In genomic region chr7:27642271-27642670, GRCh38 we compare ENCODE assay signal across 12 cellular contexts.
"Had no signal": no experiment of that assay in that cellular context is flagged by ENCODE, and none has a peak within 500 bp of the region (broad histone marks: within the 10 kb centered on the region; RNA-seq: fewer than 3 reads in every experiment).

No MANE protein-coding gene starts in this region.

- H3K4me3 Mint-ChIP-seq: mesothelial cell of epicardium; stimulated activated naive CD8-positive, alpha-beta T cell treated with anti-CD3 and anti-CD28 coated beads, Interleukin-15, Interleukin-2, amounts not matched to agents 100 ng/mL and 50 ng/mL, for 24 hours; T-helper 2 cell treated with Interferon-gamma antibody and Interleukin-4, amounts not matched to agents 5 μg/mL and 100 μg/mL, for 36 hours had no signal

- FAIRE-seq: bronchial epithelial cell, frontal cortex, keratinocyte had no signal

- H3K4me1 ChIP-seq: testis had no signal

- H3K4me3 ChIP-seq: testis had no signal

- H3K27me3 Mint-ChIP-seq: stimulated activated naive CD8-positive, alpha-beta T cell treated with anti-CD3 and anti-CD28 coated beads, Interleukin-15, Interleukin-2, amounts not matched to agents 100 ng/mL and 50 ng/mL, for 24 hours had no signal

- H3K27ac Mint-ChIP-seq: activated naive CD4-positive, alpha-beta T cell treated with anti-CD3 and anti-CD28 coated beads, Interleukin-2, amount 50 U/mL, for 72 hours; stimulated activated naive CD8-positive, alpha-beta T cell treated with anti-CD3 and anti-CD28 coated beads, Interleukin-15, Interleukin-2, amounts not matched to agents 100 ng/mL and 50 ng/mL, for 24 hours; T-helper 2 cell treated with Interferon-gamma antibody and Interleukin-4, amounts not matched to agents 5 μg/mL and 100 μg/mL, for 36 hours had no signal

- H3K9me3 Mint-ChIP-seq: activated naive CD4-positive, alpha-beta T cell treated with anti-CD3 and anti-CD28 coated beads, Interleukin-2, amount 50 U/mL, for 72 hours; T-helper 2 cell treated with Interferon-gamma antibody and Interleukin-4, amounts not matched to agents 5 μg/mL and 100 μg/mL, for 36 hours had no signal

- DNase-seq: amygdala; stimulated activated CD4-positive, alpha-beta T cell treated with anti-CD3 and anti-CD28 coated beads, Interleukin-4, amount 100 ng/mL, for 1 hour; testis had no signal

- H3K36me3 ChIP-seq: neutrophil had no signal

- ATAC-seq: activated CD4-positive, CD25-positive, alpha-beta regulatory T cell treated with anti-CD3 and anti-CD28 coated beads, Interleukin-2, amount 50 U/mL, for 24 hours; activated naive CD4-positive, alpha-beta T cell treated with anti-CD3 and anti-CD28 coated beads, Interleukin-2, amount 50 U/mL, for 72 hours had no signal

- H3K9me3 ChIP-seq: neutrophil, testis had no signal

- H3K27me3 ChIP-seq: neutrophil, testis had no signal

- H3K27ac ChIP-seq: neutrophil, testis had no signal
